In the genomic region with DNA sequence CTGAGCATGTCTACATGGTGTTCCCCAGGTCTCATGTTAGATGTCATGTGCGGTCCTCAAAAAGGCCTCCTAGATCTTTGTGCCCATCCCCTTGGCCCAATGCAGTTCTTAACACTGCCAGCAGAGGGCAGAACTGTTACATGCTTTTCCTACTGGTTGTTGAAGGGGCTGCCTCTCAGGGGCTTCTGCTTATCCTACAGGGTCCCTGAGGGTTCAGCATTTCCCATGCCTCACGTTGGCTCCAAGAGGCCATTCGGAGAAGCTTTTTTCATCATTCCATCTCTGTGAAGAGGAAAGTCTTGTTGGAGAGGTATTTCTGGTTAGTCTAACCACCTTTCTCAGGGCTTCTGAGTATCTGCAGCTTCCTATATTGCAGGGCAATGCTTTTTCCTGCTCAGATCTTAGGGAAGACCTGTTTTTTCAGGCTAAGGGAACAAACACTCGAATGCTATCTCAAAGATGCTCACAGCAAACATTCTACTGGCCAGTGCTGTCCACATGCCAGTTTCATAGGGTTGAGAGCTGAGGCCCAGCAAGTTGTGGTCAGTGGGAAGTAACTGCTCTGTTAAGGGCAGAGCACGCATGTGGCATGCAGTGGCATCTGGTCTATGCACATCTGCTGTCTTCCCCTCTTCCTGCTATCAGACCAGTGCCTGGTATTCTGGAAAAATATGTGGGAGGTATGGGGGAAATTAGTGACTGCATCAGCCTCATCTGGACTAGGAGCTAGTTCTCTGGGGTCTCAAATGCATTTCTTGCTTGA, we compare ENCODE assay signal across 8 cellular contexts. TPM values are rescaled to one million over a fixed set of nuclear protein-coding genes. Genes with fewer than 3 reads are reported as not detected.
DNase-seq lines count a peak whose midpoint lies in the region; ATAC-seq and TF ChIP-seq lines count a peak whose summit lies in the region.

No MANE protein-coding gene starts in this region.

- POLR2A ChIA-PET in AG04450 (lab: Yijun Ruan, JAX), result no interaction called here

- ATAC-seq in HG02885 (IDR thresholded peaks at IDR 0.05; ENCODE audit: poor library complexity, unreplicated experiment) (peak; percentile 74), left lung (peak; percentile 73)

- H3K4me3 Mint-ChIP-seq in brain, result no peak overlapping the region

- no peaks in the 10 kb centered on the region for H3K27me3 ChIP-seq in AG04450 (ENCODE audit: control insufficient read depth, insufficient read depth, low read length)
- no peaks in the 10 kb centered on the region for H3K27me3 ChIP-seq in left lung

- intact Hi-C loops in left lung (cut with DNase I), result loop anchor here in 1 of 2 donors (5.0 kb wide), 1 partner anchor 36 kb away; no protein-coding TSS in a partner anchor

- H3K4me1 ChIP-seq in left lung, result no peaks in the 10 kb centered on the region

- no peaks in the 10 kb centered on the region for H3K36me3 ChIP-seq in left lung

- H3K4me3 ChIP-seq in AG04450 (ENCODE audit: low read depth, low read length) (no peak overlapping the region), left lung (no peak overlapping the region)

- CTCF ChIA-PET in AG04450 (lab: Charles Lee), result interaction anchor here (0.6 to 4.2 kb wide), 11 partner anchors 8 to 433 kb away, joined by 3 to 93 read pairs (median 4); no protein-coding TSS in a partner anchor

- no peaks in the 10 kb centered on the region for H3K4me1 Mint-ChIP-seq in brain

- no peaks in the 10 kb centered on the region for H3K36me3 Mint-ChIP-seq in brain

- H3K27ac ChIP-seq in AG04450 (ENCODE audit: low read depth, low read length) (no peak overlapping the region), left lung (no peak overlapping the region), substantia nigra (ENCODE audit: low read depth, low read length, poor library complexity, severe bottlenecking) (no peak overlapping the region)

- peaks cover 7% of the 10 kb centered on the region for H3K27me3 Mint-ChIP-seq in brain

- H3K9me3 ChIP-seq in AG04450 (ENCODE audit: control insufficient read depth, insufficient read depth, low read length) (no peaks in the 10 kb centered on the region), left lung (no peaks in the 10 kb centered on the region)

- TF ChIP-seq CTCF in AG04450 (IDR thresholded peaks at IDR 0.05; ENCODE audit: low read depth, low read length) (peak; percentile 88), GM12874 (IDR thresholded peaks at IDR 0.05; ENCODE audit: insufficient read depth, low read depth, low read length) (peak; percentile 85), brain (conservative IDR thresholded peaks at IDR 0.05) (peak; percentile 73 to 77), left lung (IDR thresholded peaks at IDR 0.05) (peak; percentile 78 to 95)

- H3K27ac Mint-ChIP-seq in brain, result no peak overlapping the region

- peaks cover 0 to 5% (median 0%) of the 10 kb centered on the region in 5 experiments for H3K9me3 Mint-ChIP-seq in brain

- DNase-seq in AG04450 (ENCODE audit: low read depth, low spot score) (no peak), OCI-M1 (lab: John Stamatoyannopoulos, UW) (peak; percentile 77), left lung (no peak), substantia nigra (lab: John Stamatoyannopoulos, UW) (peak in 31 of 49 donors; percentile 6 to 47 (median 21)), NCI-H2029 treated with DMSO at 0.1 percent for 48 hours (lab: John Stamatoyannopoulos, UW) (no peak)

RNA-seq across cellular contexts. Expression of gene MBL2, which starts 31.5 kb away (rescaled TPM):
- polyA plus RNA-seq in AG04450 (2011; rRNA removed) (not detected in 2 replicates), brain (ENCODE audit: insufficient read depth, low read depth, low replicate concordance) (not detected)
- not detected in 2 replicates for polyA minus RNA-seq in AG04450 (2011; rRNA and poly(A)+ RNA removed)
- not detected for total RNA-seq in left lung

Comparison
In these comparisons a context has a peak if more than half of its experiments do, and no peak if none do; other contexts are left out.
1. DNase-seq: peak in OCI-M1 (single experiment) and substantia nigra (31 of 49); none in AG04450 (single experiment), left lung (0 of 2) and NCI-H2029 treated with DMSO at 0.1 percent for 48 hours (single experiment).
2. Peak in every context shown above with its lines, with median percentiles within 50 percentile points of each other: CTCF ChIP-seq.